8 cellular contexts compared by ENCODE assay signal in genomic region chr9:120932086-120932818, GRCh38. TPM values are rescaled to one million over a fixed set of nuclear protein-coding genes. Genes with fewer than 3 reads are reported as not detected.
DNase-seq lines count a peak whose midpoint lies in the region; ATAC-seq, FAIRE-seq and TF ChIP-seq lines count a peak whose summit lies in the region.

No MANE protein-coding gene starts in this region.

- no TSS peak for BruUV-seq in HepG2 (replicated peaks; lab: Mats Ljungman, UMichigan)

- H3K36me3 ChIP-seq in liver (ENCODE audit: control insufficient read depth in 4 of 4, insufficient read depth in 3 of 4, low read depth in 1 of 4, low read length in 3 of 4) (no peaks in the 10 kb centered on the region), HepG2 (replicated peaks in 1 of 2; ENCODE audit: control insufficient read depth in 1 of 2, insufficient read depth in 2 of 2, low read length in 2 of 2) (no peaks in the 10 kb centered on the region), vagina (no peaks in the 10 kb centered on the region)

- peak overlapping the region; percentile 91 for H3K4me3 Mint-ChIP-seq in activated T-helper 17 cell treated with anti-CD3 and anti-CD28 coated beads, Interleukin-2, amount 50 U/mL, for 72 hours
- H3K4me3 Mint-ChIP-seq in memory B cell = peak overlapping the region; percentile 3

- no peak for FAIRE-seq in HepG2 (lab: Jason Lieb, UNC)

- H4K20me1 ChIP-seq in HepG2 (ENCODE audit: insufficient read depth, low read length) = no peaks in the 10 kb centered on the region

- WGBS in liver = 79% methylated on average over 6 of the region's 6 CpGs
- 45% methylated on average over 6 of the region's 6 CpGs for WGBS in HepG2 (ENCODE audit: low lambda C conversion rate)

- H3K27ac Mint-ChIP-seq in activated T-helper 17 cell treated with anti-CD3 and anti-CD28 coated beads, Interleukin-2, amount 50 U/mL, for 72 hours = peak overlapping the region; percentile 95
- H3K27ac Mint-ChIP-seq in memory B cell = peak overlapping the region; percentile 96

- TF ChIP-seq CTCF in liver (IDR thresholded peaks at IDR 0.05; ENCODE audit: low read depth, low read length, missing input control) (no peak), HepG2 (CRISPR knock-in tag; IDR thresholded peaks at IDR 0.05) (no peak), vagina (IDR thresholded peaks at IDR 0.05) (no peak)

- TF ChIP-seq POLR2A in HepG2 (IDR thresholded peaks at IDR 0.05; ENCODE audit: insufficient read depth in 1 of 2, low read depth in 2 of 2, low read length in 2 of 2) (no peak), vagina (IDR thresholded peaks at IDR 0.05) (no peak)

- H3K79me2 ChIP-seq in HepG2 (ENCODE audit: insufficient read depth, low read length) = no peaks in the 10 kb centered on the region

- no peak for ATAC-seq in HepG2
- no peak for ATAC-seq in activated T-helper 17 cell treated with anti-CD3 and anti-CD28 coated beads, Interleukin-2, amount 50 U/mL, for 72 hours (replicated peaks)
- ATAC-seq in memory B cell (ENCODE audit: low read depth) = no peak
- no peak for ATAC-seq in GM21576 (IDR thresholded peaks at IDR 0.05; ENCODE audit: unreplicated experiment)

- TF ChIP-seq EP300 in HepG2 (IDR thresholded peaks at IDR 0.05; ENCODE audit: low read depth in 2 of 2, low read length in 2 of 2) (no peak), HepG2 (CRISPR knock-in tag; IDR thresholded peaks at IDR 0.05; ENCODE audit: borderline replicate concordance) (no peak)

- CTCF ChIA-PET in HepG2 (lab: Yijun Ruan, JAX; ENCODE audit: low intra/inter-chr PET ratio, low total read pairs) = interaction anchor here (1.3 kb wide), 1 partner anchor 176 kb away, joined by 3 read pairs; no protein-coding TSS in a partner anchor

- no peaks in the 10 kb centered on the region for H3K9me3 Mint-ChIP-seq in activated T-helper 17 cell treated with anti-CD3 and anti-CD28 coated beads, Interleukin-2, amount 50 U/mL, for 72 hours
- no peaks in the 10 kb centered on the region for H3K9me3 Mint-ChIP-seq in memory B cell

- H3K27me3 Mint-ChIP-seq in activated T-helper 17 cell treated with anti-CD3 and anti-CD28 coated beads, Interleukin-2, amount 50 U/mL, for 72 hours = no peaks in the 10 kb centered on the region
- no peaks in the 10 kb centered on the region for H3K27me3 Mint-ChIP-seq in memory B cell

- peak overlapping the region in 1 of 2 donors; percentile 55 for H3K9ac ChIP-seq in liver (ENCODE audit: low read depth in 1 of 2, low read length in 2 of 2)
- H3K9ac ChIP-seq in HepG2 (ENCODE audit: insufficient read depth, low read depth, low read length) = no peak overlapping the region

- peaks cover 62% of the 10 kb centered on the region for H3K4me1 Mint-ChIP-seq in activated T-helper 17 cell treated with anti-CD3 and anti-CD28 coated beads, Interleukin-2, amount 50 U/mL, for 72 hours
- peaks cover 48% of the 10 kb centered on the region for H3K4me1 Mint-ChIP-seq in memory B cell

- H3K4me1 ChIP-seq in liver (ENCODE audit: control insufficient read depth in 4 of 4, insufficient read depth in 4 of 4, low read length in 3 of 4) (peaks cover 5 to 32% (median 19%) of the 10 kb centered on the region in 4 donors), HepG2 (ENCODE audit: insufficient read depth, low read length) (peaks cover 37% of the 10 kb centered on the region), vagina (peaks cover 69% of the 10 kb centered on the region)

- in situ Hi-C loops in HepG2 (cut with HindIII; ENCODE audit: extremely low pct_ligation_motif_present, low pct_unique_long_range_greater_than_20kb) = no loop called here

- H3K9me3 ChIP-seq in liver (ENCODE audit: control insufficient read depth in 4 of 4, low read length in 3 of 4) (no peaks in the 10 kb centered on the region), HepG2 (ENCODE audit: low read length) (no peaks in the 10 kb centered on the region), vagina (no peaks in the 10 kb centered on the region)

- no peak overlapping the region for H3K4me2 ChIP-seq in HepG2 (ENCODE audit: low read depth, low read length)

- peaks cover 16% of the 10 kb centered on the region for H3K36me3 Mint-ChIP-seq in activated T-helper 17 cell treated with anti-CD3 and anti-CD28 coated beads, Interleukin-2, amount 50 U/mL, for 72 hours (ENCODE audit: low read depth)
- no peaks in the 10 kb centered on the region for H3K36me3 Mint-ChIP-seq in memory B cell

- POLR2A ChIA-PET in HepG2 (lab: Yijun Ruan, JAX) = no interaction called here

- H3K27me3 ChIP-seq in liver (ENCODE audit: control insufficient read depth in 4 of 4, insufficient read depth in 4 of 4, low read length in 3 of 4) = no peaks in the 10 kb centered on the region
- peaks cover 2 to 11% of the 10 kb centered on the region in 2 experiments; a peak in 2 of 5 replicates for H3K27me3 ChIP-seq in HepG2 (ENCODE audit: control insufficient read depth in 1 of 2, insufficient read depth in 2 of 2, low read length in 2 of 2)
- H3K27me3 ChIP-seq in vagina = no peaks in the 10 kb centered on the region

- TF ChIP-seq RAD21 in liver (IDR thresholded peaks at IDR 0.05) = no peak
- TF ChIP-seq RAD21 in HepG2 (CRISPR knock-in tag; IDR thresholded peaks at IDR 0.05) = no peak

- DNase-seq in HepG2 (ENCODE audit: low spot score) (no peak), memory B cell (ENCODE audit: low spot score in 2 of 2) (no peak), vagina (ENCODE audit: extremely low spot score in 2 of 2) (peak; percentile 76 to 77), middle frontal gyrus (ENCODE audit: extremely low spot score, low spot score) (no peak), NCI-H345 treated with DMSO at 0.1 percent for 48 hours (lab: John Stamatoyannopoulos, UW; ENCODE audit: unreplicated experiment) (no peak)

- H3K27ac ChIP-seq in liver (ENCODE audit: low read depth in 1 of 2, low read length in 2 of 2) = peak overlapping the region; percentile 6 to 63
- H3K27ac ChIP-seq in HepG2 (ENCODE audit: extremely low read length, insufficient read depth, low read length) = no peak overlapping the region
- H3K27ac ChIP-seq in vagina = peak overlapping the region; percentile 82

- H2AFZ ChIP-seq in HepG2 (ENCODE audit: low read length) = no peak overlapping the region

- intact Hi-C loops in HepG2 (cut with micrococcal nuclease; ENCODE audit: unreplicated experiment) = no loop called here
- intact Hi-C loops in vagina (cut with DNase I) = loop anchor here (5.0 kb wide), 1 partner anchor 45 kb away; no protein-coding TSS in a partner anchor

- H3K4me3 ChIP-seq in liver (ENCODE audit: low read depth in 1 of 3, low read length in 3 of 3) = no peak overlapping the region
- H3K4me3 ChIP-seq in HepG2 (replicated peaks in 1 of 3; ENCODE audit: insufficient read depth in 1 of 3, low read depth in 2 of 3, low read length in 3 of 3) = no peak overlapping the region
- H3K4me3 ChIP-seq in vagina = no peak overlapping the region

RNA-seq across cellular contexts. Expression of gene TRAF1, which starts 5.7 kb away (rescaled TPM):
- 1 to 10 TPM in 1 of 2 donors, under 1 TPM in 1; 0.42 to 2.6 TPM for total RNA-seq in liver
- 1 to 10 TPM in 1 of 2 donors, under 1 TPM in 1; 0.38 to 1.0 TPM for polyA plus RNA-seq in liver
- 0.11 and 0.44 TPM in 2 replicates for total RNA-seq in HepG2 (2016; rRNA removed; fragmentation: Illumina TruSeq; extraction: Trizol)
- 0.09 and 0.10 TPM in 2 replicates for total RNA-seq in HepG2 (2016; cell fraction: cytosol; rRNA removed; fragmentation: Illumina TruSeq; extraction: Trizol; ENCODE audit: low read depth)
- 0.25 and 0.39 TPM in 2 replicates for total RNA-seq in HepG2 (2016; cell fraction: insoluble cytoplasmic fraction; rRNA removed; fragmentation: Illumina TruSeq; extraction: Trizol)
- 0.09 and 0.21 TPM in 2 replicates for total RNA-seq in HepG2 (2016; cell fraction: membrane; rRNA removed; fragmentation: Illumina TruSeq; extraction: Trizol)
- total RNA-seq in HepG2 (2016; cell fraction: nucleus; rRNA removed; fragmentation: Illumina TruSeq; extraction: Trizol) = 0.75 and 0.87 TPM in 2 replicates
- 1.0 and 1.8 TPM in 2 replicates for polyA plus RNA-seq in HepG2 (2011; rRNA removed)
- 0.48 and 0.60 TPM in 2 replicates for polyA plus RNA-seq in HepG2 (2011; cell fraction: cytosol; rRNA removed)
- 5.5 and 7.6 TPM in 2 replicates for polyA plus RNA-seq in HepG2 (2011; cell fraction: nucleus; rRNA removed)
- 0.59 and 0.96 TPM in 2 replicates for polyA plus RNA-seq in HepG2 (2012)
- 0.07 and 0.10 TPM in 2 replicates for polyA plus RNA-seq in HepG2 (2016; cell fraction: cytosol; fragmentation: Illumina TruSeq; extraction: Trizol; ENCODE audit: low read depth)
- polyA plus RNA-seq in HepG2 (2016; cell fraction: insoluble cytoplasmic fraction; fragmentation: Illumina TruSeq; extraction: Trizol; ENCODE audit: low read depth) = 0.19 and 0.26 TPM in 2 replicates
- polyA plus RNA-seq in HepG2 (2016; cell fraction: membrane; fragmentation: Illumina TruSeq; extraction: Trizol; ENCODE audit: low read depth) = 0.09 and 0.19 TPM in 2 replicates
- polyA plus RNA-seq in HepG2 (2016; cell fraction: nucleus; fragmentation: Illumina TruSeq; extraction: Trizol; ENCODE audit: insufficient read depth, low read depth) = 2.2 TPM in 2 replicates
- polyA minus RNA-seq in HepG2 (2011; rRNA and poly(A)+ RNA removed; ENCODE audit: low replicate concordance) = 0.91 and 1.4 TPM in 2 replicates
- polyA minus RNA-seq in HepG2 (2011; cell fraction: cytosol; rRNA and poly(A)+ RNA removed) = 0.09 and 0.20 TPM in 2 replicates
- 3.5 and 3.7 TPM in 2 replicates for polyA minus RNA-seq in HepG2 (2011; cell fraction: nucleus; rRNA and poly(A)+ RNA removed)
- 100 to 1,000 TPM in 1 of 2 donors, 10 to 100 TPM in 1; 71.4 to 164 TPM for total RNA-seq in activated T-helper 17 cell treated with anti-CD3 and anti-CD28 coated beads, Interleukin-2, amount 50 U/mL, for 72 hours
- total RNA-seq in vagina = 6.9 TPM

RNA-seq across cellular contexts. Expression of gene PHF19, which starts 55.3 kb away (rescaled TPM):
- total RNA-seq in liver = 10 to 100 TPM in 1 of 2 donors, 1 to 10 TPM in 1; 2.8 to 16.0 TPM
- 1 to 10 TPM; 1.9 to 4.3 TPM for polyA plus RNA-seq in liver
- 38.9 and 41.3 TPM in 2 replicates for total RNA-seq in HepG2 (2016; rRNA removed; fragmentation: Illumina TruSeq; extraction: Trizol)
- 37.4 and 48.9 TPM in 2 replicates for total RNA-seq in HepG2 (2016; cell fraction: cytosol; rRNA removed; fragmentation: Illumina TruSeq; extraction: Trizol; ENCODE audit: low read depth)
- total RNA-seq in HepG2 (2016; cell fraction: insoluble cytoplasmic fraction; rRNA removed; fragmentation: Illumina TruSeq; extraction: Trizol) = 37.1 and 41.5 TPM in 2 replicates
- 43.2 and 56.9 TPM in 2 replicates for total RNA-seq in HepG2 (2016; cell fraction: membrane; rRNA removed; fragmentation: Illumina TruSeq; extraction: Trizol)
- 34.7 and 40.7 TPM in 2 replicates for total RNA-seq in HepG2 (2016; cell fraction: nucleus; rRNA removed; fragmentation: Illumina TruSeq; extraction: Trizol)
- 25.5 and 29.7 TPM in 2 replicates for polyA plus RNA-seq in HepG2 (2011; rRNA removed)
- 20.2 and 33.0 TPM in 2 replicates for polyA plus RNA-seq in HepG2 (2011; cell fraction: cytosol; rRNA removed)
- 61.0 and 76.3 TPM in 2 replicates for polyA plus RNA-seq in HepG2 (2011; cell fraction: nucleus; rRNA removed)
- 20.3 and 24.3 TPM in 2 replicates for polyA plus RNA-seq in HepG2 (2012)
- polyA plus RNA-seq in HepG2 (2016; cell fraction: cytosol; fragmentation: Illumina TruSeq; extraction: Trizol; ENCODE audit: low read depth) = 79.2 and 107 TPM in 2 replicates
- 42.2 and 45.3 TPM in 2 replicates for polyA plus RNA-seq in HepG2 (2016; cell fraction: insoluble cytoplasmic fraction; fragmentation: Illumina TruSeq; extraction: Trizol; ENCODE audit: low read depth)
- 66.8 and 74.2 TPM in 2 replicates for polyA plus RNA-seq in HepG2 (2016; cell fraction: membrane; fragmentation: Illumina TruSeq; extraction: Trizol; ENCODE audit: low read depth)
- polyA plus RNA-seq in HepG2 (2016; cell fraction: nucleus; fragmentation: Illumina TruSeq; extraction: Trizol; ENCODE audit: insufficient read depth, low read depth) = 60.4 and 66.8 TPM in 2 replicates
- 67.2 and 159 TPM in 2 replicates for polyA minus RNA-seq in HepG2 (2011; rRNA and poly(A)+ RNA removed; ENCODE audit: low replicate concordance)
- polyA minus RNA-seq in HepG2 (2011; cell fraction: cytosol; rRNA and poly(A)+ RNA removed) = 15.8 and 17.7 TPM in 2 replicates
- 34.7 and 42.2 TPM in 2 replicates for polyA minus RNA-seq in HepG2 (2011; cell fraction: nucleus; rRNA and poly(A)+ RNA removed)
- total RNA-seq in activated T-helper 17 cell treated with anti-CD3 and anti-CD28 coated beads, Interleukin-2, amount 50 U/mL, for 72 hours = 100 to 1,000 TPM; 236 to 258 TPM
- 44.9 TPM for total RNA-seq in vagina

Comparison
In these comparisons a context has a peak if more than half of its experiments do, and no peak if none do; other contexts are left out.
1. DNase-seq: peak in vagina (2 of 2); none in HepG2 (single experiment), memory B cell (0 of 2), middle frontal gyrus (single experiment) and NCI-H345 treated with DMSO at 0.1 percent for 48 hours (single experiment).